22 cellular contexts compared by ENCODE assay signal in the genomic region with DNA sequence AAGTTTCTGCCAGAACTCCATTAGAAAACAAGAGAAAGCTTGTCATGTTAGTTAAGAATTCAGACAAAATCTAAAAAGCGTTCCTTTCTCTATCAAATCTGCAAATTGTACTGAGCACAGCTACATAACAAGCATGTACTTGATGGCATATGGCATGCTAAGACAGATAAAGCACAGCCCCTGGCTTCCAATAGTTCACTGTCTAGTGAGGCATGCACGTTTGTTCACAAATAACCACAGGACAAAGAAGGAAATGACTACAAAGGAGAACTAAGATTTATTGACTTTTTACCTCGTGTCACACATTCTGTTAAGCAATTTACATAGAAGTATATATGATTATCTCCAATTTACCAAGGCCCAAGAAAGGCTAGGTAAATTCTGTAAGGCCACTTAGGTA.
DNase-seq lines count a peak whose midpoint lies in the region; ATAC-seq and TF ChIP-seq lines count a peak whose summit lies in the region.
"Had no signal": no experiment of that assay in that cellular context is flagged by ENCODE, and none has a peak within 500 bp of the region (broad histone marks: within the 10 kb centered on the region; RNA-seq: fewer than 3 reads in every experiment).

No MANE protein-coding gene starts in this region.

- H3K4me3 ChIP-seq in OCI-LY3 (ENCODE audit: low read length) (no peak overlapping the region), upper lobe of right lung (no peak overlapping the region)
- H3K4me3 ChIP-seq: ascending aorta; BLaER1 treated with 17β-estradiol and CSF1 and Interleukin-3, amounts not matched to agents 10 nM and 100 nM; right atrium auricular region had no signal

- no peaks in the 10 kb centered on the region for H3K9me3 ChIP-seq in OCI-LY3 (ENCODE audit: insufficient read depth, low read length)
- H3K9me3 ChIP-seq in upper lobe of right lung = no peaks in the 10 kb centered on the region
- H3K9me3 ChIP-seq: ascending aorta; BLaER1 treated with 17β-estradiol and CSF1 and Interleukin-3, amounts not matched to agents 10 nM and 100 nM; right atrium auricular region had no signal

- H3K36me3 ChIP-seq in OCI-LY3 (replicated peaks; ENCODE audit: low read depth, low read length) (no peaks in the 10 kb centered on the region), upper lobe of right lung (no peaks in the 10 kb centered on the region)
- H3K36me3 ChIP-seq: ascending aorta; BLaER1 treated with 17β-estradiol and CSF1 and Interleukin-3, amounts not matched to agents 10 nM and 100 nM; right atrium auricular region had no signal

- no peak for TF ChIP-seq CTCF in OCI-LY3 (IDR thresholded peaks at IDR 0.05; ENCODE audit: low read depth, low read length)
- no peak for TF ChIP-seq CTCF in upper lobe of right lung (IDR thresholded peaks at IDR 0.05)

- peak; percentile 51 for ATAC-seq in HG03159 (IDR thresholded peaks at IDR 0.05; ENCODE audit: unreplicated experiment)
- ATAC-seq in HG03045 (IDR thresholded peaks at IDR 0.05; ENCODE audit: unreplicated experiment) = no peak
- no peak for ATAC-seq in upper lobe of right lung
- ATAC-seq: left lobe of liver; Panc1; stimulated activated naive CD8-positive, alpha-beta T cell treated with anti-CD3 and anti-CD28 coated beads, Interleukin-15, amount 100 ng/mL, for 72 hours had no signal

- intact Hi-C loops in upper lobe of right lung (cut with DNase I) = no loop called here

- DNase-seq in DMS53 (lab: John Stamatoyannopoulos, UW) = peak; percentile 1
- no peak for DNase-seq in DMS53 treated with DMSO at 0.1 percent for 48 hours (lab: John Stamatoyannopoulos, UW; ENCODE audit: unreplicated experiment)
- peak; percentile 10 for DNase-seq in iris pigment epithelial cell (ENCODE audit: low read depth)
- no peak for DNase-seq in upper lobe of right lung
- no peak for DNase-seq in stimulated activated CD4-positive, alpha-beta T cell treated with anti-CD3 and anti-CD28 coated beads, Interleukin-15, amount 100 ng/mL, for 24 hours
- DNase-seq: 8988T; activated CD4-positive, alpha-beta T cell treated with anti-CD3 and anti-CD28 coated beads for 48 hours; activated CD8-positive, alpha-beta memory T cell treated with anti-CD3 and anti-CD28 coated beads, Interleukin-2, amount 50 U/mL, for 4 hours; activated naive CD4-positive, alpha-beta T cell treated with Interleukin-2 at 50 U/mL for 16 hours; DMS 273 treated with DMSO at 0.1 percent for 48 hours; HFFc6; KBM-7; NCI-H526 treated with DMSO at 0.1 percent for 48 hours; stimulated activated naive CD8-positive, alpha-beta T cell treated with anti-CD3 and anti-CD28 coated beads, Interleukin-15, amount 100 ng/mL, for 72 hours had no signal

- no peaks in the 10 kb centered on the region for H3K79me2 ChIP-seq in OCI-LY3 (ENCODE audit: low read length)

- no peak overlapping the region for H3K27ac ChIP-seq in OCI-LY3 (ENCODE audit: low read length)
- no peak overlapping the region for H3K27ac ChIP-seq in upper lobe of right lung
- H3K27ac ChIP-seq: ascending aorta; BLaER1 treated with 17β-estradiol and CSF1 and Interleukin-3, amounts not matched to agents 10 nM and 100 nM; right atrium auricular region had no signal

- H3K4me2 ChIP-seq in OCI-LY3 (ENCODE audit: low read length) = peak overlapping the region; percentile 23
- H3K4me2 ChIP-seq: BLaER1 treated with 17β-estradiol and CSF1 and Interleukin-3, amounts not matched to agents 10 nM and 100 nM had no signal

- no peak overlapping the region for H2AFZ ChIP-seq in OCI-LY3 (ENCODE audit: low read depth, low read length)

- no peaks in the 10 kb centered on the region for H4K20me1 ChIP-seq in OCI-LY3 (ENCODE audit: insufficient read depth, low read length)
- H4K20me1 ChIP-seq: BLaER1 treated with 17β-estradiol and CSF1 and Interleukin-3, amounts not matched to agents 10 nM and 100 nM had no signal

- peaks cover 14% of the 10 kb centered on the region for H3K4me1 ChIP-seq in OCI-LY3 (ENCODE audit: low read length)
- H3K4me1 ChIP-seq in upper lobe of right lung = no peaks in the 10 kb centered on the region
- H3K4me1 ChIP-seq: ascending aorta; BLaER1 treated with 17β-estradiol and CSF1 and Interleukin-3, amounts not matched to agents 10 nM and 100 nM; right atrium auricular region had no signal

- H3K27me3 ChIP-seq in OCI-LY3 (ENCODE audit: low read depth, low read length) (no peaks in the 10 kb centered on the region), upper lobe of right lung (no peaks in the 10 kb centered on the region)
- H3K27me3 ChIP-seq: ascending aorta; BLaER1 treated with 17β-estradiol and CSF1 and Interleukin-3, amounts not matched to agents 10 nM and 100 nM; right atrium auricular region had no signal

- no peak overlapping the region for H3K9ac ChIP-seq in OCI-LY3 (ENCODE audit: low read length)
- H3K9ac ChIP-seq: BLaER1 treated with 17β-estradiol and CSF1 and Interleukin-3, amounts not matched to agents 10 nM and 100 nM had no signal

Comparison
In these comparisons a context has a peak if more than half of its experiments do, and no peak if none do; other contexts are left out.
1. DNase-seq: peak in DMS53 (single experiment) and iris pigment epithelial cell (single experiment); none in DMS53 treated with DMSO at 0.1 percent for 48 hours (single experiment), upper lobe of right lung (single experiment) and stimulated activated CD4-positive, alpha-beta T cell treated with anti-CD3 and anti-CD28 coated beads, Interleukin-15, amount 100 ng/mL, for 24 hours (single experiment).